ENCODE assay signal across 9 cellular contexts in the genomic region with DNA sequence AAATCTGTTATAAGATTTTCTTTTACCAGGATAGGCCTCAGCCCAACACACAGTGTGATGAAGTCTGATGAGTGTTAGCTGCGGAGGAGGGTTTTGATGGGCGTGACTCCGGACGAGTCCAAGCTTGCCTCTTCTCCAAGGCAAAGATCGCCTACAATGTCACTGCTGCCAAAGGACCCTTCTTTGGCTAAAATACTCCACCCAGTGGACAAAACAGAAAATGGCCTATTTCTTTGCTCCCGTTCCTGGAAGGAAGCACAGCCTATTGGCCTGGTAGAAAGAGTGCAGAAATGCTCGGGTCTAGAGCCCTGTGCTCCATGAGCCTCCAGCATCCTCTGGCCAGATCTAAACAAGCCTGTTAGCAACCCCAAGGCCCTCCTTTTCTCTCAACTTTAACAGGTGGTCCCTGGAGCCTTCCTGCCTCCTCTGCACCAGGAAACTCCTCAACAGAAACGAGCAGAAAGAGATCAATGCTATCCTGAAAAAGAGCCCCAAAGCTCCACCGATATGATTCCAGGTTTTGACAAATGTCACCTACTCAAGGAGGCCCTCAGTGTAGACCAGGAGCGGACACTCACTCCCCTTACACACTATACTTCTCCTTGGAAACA. TPM values are rescaled to one million over a fixed set of nuclear protein-coding genes. Genes with fewer than 3 reads are reported as not detected.
DNase-seq lines count a peak whose midpoint lies in the region; ATAC-seq, FAIRE-seq and TF ChIP-seq lines count a peak whose summit lies in the region.
"Had no signal": no experiment of that assay in that cellular context is flagged by ENCODE, and none has a peak within 500 bp of the region (broad histone marks: within the 10 kb centered on the region; RNA-seq: fewer than 3 reads in every experiment).

No MANE protein-coding gene starts in this region.

- H3K36me3 ChIP-seq in SJSA1 (no peaks in the 10 kb centered on the region), endothelial cell of umbilical vein (ENCODE audit: control insufficient read depth in 2 of 2, extremely low read depth in 1 of 2, insufficient read depth in 2 of 2, low read length in 2 of 2) (no peaks in the 10 kb centered on the region), lung (ENCODE audit: control insufficient read depth in 2 of 2, insufficient read depth in 2 of 2, low read length in 2 of 2) (no peaks in the 10 kb centered on the region), upper lobe of right lung (no peaks in the 10 kb centered on the region)

- no peak overlapping the region for H3K4me2 ChIP-seq in endothelial cell of umbilical vein (ENCODE audit: insufficient read depth, low read length)

- DNase-seq in AG08395 (ENCODE audit: low spot score): peak; percentile 91
- peak; percentile 13 for DNase-seq in GM12892 (ENCODE audit: insufficient read length)
- peak; percentile 82 for DNase-seq in NCI-H1092 treated with DMSO at 0.1 percent for 48 hours (lab: John Stamatoyannopoulos, UW)
- DNase-seq in SJSA1 (ENCODE audit: low read depth in 1 of 2, low spot score in 2 of 2): peak; percentile 59 to 76
- DNase-seq in endothelial cell of umbilical vein (ENCODE audit: low read depth, low spot score): peak; percentile 73
- DNase-seq in lung (ENCODE audit: low spot score): peak; percentile 52
- no peak for DNase-seq in upper lobe of right lung

- CTCF ChIA-PET in endothelial cell of umbilical vein (lab: Charles Lee): interaction anchor here (0.7 to 4.3 kb wide), 18 partner anchors 9 to 633 kb away, joined by 3 to 65 read pairs (median 4); no protein-coding TSS in a partner anchor

- WGBS in lung, 2 donors: 32% methylated on average over 10 of the region's 10 CpGs

- TF ChIP-seq CTCF in endothelial cell of umbilical vein (IDR thresholded peaks at IDR 0.05; ENCODE audit: extremely low read depth in 1 of 2, insufficient read depth in 1 of 2, low read depth in 1 of 2, low read length in 2 of 2): peak; percentile 58 to 69
- TF ChIP-seq CTCF in lung (IDR thresholded peaks at IDR 0.05; ENCODE audit: control extremely low read depth, extremely low read depth): peak; percentile 68
- TF ChIP-seq CTCF in upper lobe of right lung (IDR thresholded peaks at IDR 0.05): peak; percentile 75

- H3K4me1 ChIP-seq in SJSA1 (replicated peaks): no peaks in the 10 kb centered on the region
- no peaks in the 10 kb centered on the region for H3K4me1 ChIP-seq in endothelial cell of umbilical vein (ENCODE audit: control insufficient read depth, extremely low read depth, insufficient read depth, low read length)
- peaks cover 0 to 2% of the 10 kb centered on the region in 2 donors for H3K4me1 ChIP-seq in lung (ENCODE audit: control insufficient read depth in 2 of 2, insufficient read depth in 2 of 2, low read length in 2 of 2)
- H3K4me1 ChIP-seq in upper lobe of right lung: no peaks in the 10 kb centered on the region

- H3K27ac ChIP-seq in SJSA1: no peak overlapping the region
- no peak overlapping the region for H3K27ac ChIP-seq in endothelial cell of umbilical vein (ENCODE audit: insufficient read depth, low read depth, low read length)
- H3K27ac ChIP-seq in lung (ENCODE audit: low read depth in 1 of 2, low read length in 1 of 2): peak overlapping the region in 1 of 2 donors; percentile 68
- H3K27ac ChIP-seq in upper lobe of right lung: no peak overlapping the region
- H3K27ac ChIP-seq: SK-N-MC had no signal

- no peak for TF ChIP-seq POLR2A in GM12892 (IDR thresholded peaks at IDR 0.05; ENCODE audit: low read depth, low read length)
- TF ChIP-seq POLR2A in endothelial cell of umbilical vein (IDR thresholded peaks at IDR 0.05; ENCODE audit: low read depth, low read length): no peak

- no peak overlapping the region for H2AFZ ChIP-seq in endothelial cell of umbilical vein (ENCODE audit: low read depth, low read length)

- intact Hi-C loops in endothelial cell of umbilical vein (cut with micrococcal nuclease): loop anchor here (1.0 kb wide), 2 partner anchors 55 to 164 kb away; no protein-coding TSS in a partner anchor
- intact Hi-C loops in upper lobe of right lung (cut with DNase I): loop anchor here (10.0 kb wide), 1 partner anchor 167 kb away; no protein-coding TSS in a partner anchor

- peaks cover 7% of the 10 kb centered on the region for H3K27me3 ChIP-seq in SJSA1 (replicated peaks)
- H3K27me3 ChIP-seq in endothelial cell of umbilical vein (ENCODE audit: control insufficient read depth in 2 of 2, insufficient read depth in 2 of 2, low read length in 2 of 2): peaks cover 0 to 13% of the 10 kb centered on the region in 2 experiments
- H3K27me3 ChIP-seq in lung (ENCODE audit: control insufficient read depth, insufficient read depth): no peaks in the 10 kb centered on the region
- no peaks in the 10 kb centered on the region for H3K27me3 ChIP-seq in upper lobe of right lung

- no TSS peak for BruUV-seq in endothelial cell of umbilical vein (replicated peaks; lab: Mats Ljungman, UMichigan)

- no peak overlapping the region for H3K9ac ChIP-seq in endothelial cell of umbilical vein (replicated peaks; ENCODE audit: extremely low read depth, insufficient read depth, low read length)

- FAIRE-seq in GM12892 (lab: Jason Lieb, UNC) (peak; percentile 98), endothelial cell of umbilical vein (lab: Jason Lieb, UNC) (peak; percentile 52)

- ATAC-seq in HG02852 (IDR thresholded peaks at IDR 0.05; ENCODE audit: unreplicated experiment) (peak; percentile 89), lung (ENCODE audit: insufficient read depth, low FRiP score) (peak; percentile 90), upper lobe of right lung (peak; percentile 96)

- no peaks in the 10 kb centered on the region for H3K9me1 ChIP-seq in endothelial cell of umbilical vein (replicated peaks; ENCODE audit: control insufficient read depth, extremely low read depth, insufficient read depth, low read length)

- no peaks in the 10 kb centered on the region for H3K79me2 ChIP-seq in endothelial cell of umbilical vein (ENCODE audit: control insufficient read depth, insufficient read depth, low read length)

- H3K9me3 ChIP-seq in SJSA1 (replicated peaks) (no peaks in the 10 kb centered on the region), endothelial cell of umbilical vein (replicated peaks; ENCODE audit: control insufficient read depth, insufficient read depth, low read length) (no peaks in the 10 kb centered on the region), lung (ENCODE audit: control insufficient read depth in 2 of 2, insufficient read depth in 1 of 2, low read length in 1 of 2) (no peaks in the 10 kb centered on the region), upper lobe of right lung (no peaks in the 10 kb centered on the region)

- H4K20me1 ChIP-seq in endothelial cell of umbilical vein (replicated peaks; ENCODE audit: control insufficient read depth, extremely low read depth, insufficient read depth, low read length): no peaks in the 10 kb centered on the region

- H3K4me3 ChIP-seq in SJSA1 (no peak overlapping the region), endothelial cell of umbilical vein (replicated peaks in 1 of 3; ENCODE audit: insufficient read depth in 1 of 3, low read depth in 1 of 3, low read length in 3 of 3) (no peak overlapping the region), lung (no peak overlapping the region), upper lobe of right lung (no peak overlapping the region)
- H3K4me3 ChIP-seq: SK-N-MC had no signal

- POLR2A ChIA-PET in endothelial cell of umbilical vein (lab: Charles Lee): no interaction called here

- dilution Hi-C loops in endothelial cell of umbilical vein (cut with MboI; ENCODE audit: extremely low pct_ligation_motif_present, low sequenced_read_pairs): no loop called here

TF ChIP-seq in endothelial cell of umbilical vein, 7 proteins besides CTCF, POLR2A, EP300 and RAD21:
- TF ChIP-seq, protein P1, sequence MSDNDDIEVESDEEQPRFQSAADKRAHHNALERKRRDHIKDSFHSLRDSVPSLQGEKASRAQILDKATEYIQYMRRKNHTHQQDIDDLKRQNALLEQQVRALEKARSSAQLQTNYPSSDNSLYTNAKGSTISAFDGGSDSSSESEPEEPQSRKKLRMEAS (IDR thresholded peaks at IDR 0.05; ENCODE audit: insufficient read depth, insufficient read length): no peak
- TF ChIP-seq MYC (IDR thresholded peaks at IDR 0.05; ENCODE audit: low read depth, low read length) (no peak), GATA2 (IDR thresholded peaks at IDR 0.05; ENCODE audit: insufficient read depth, insufficient read length, low read depth, low read length) (no peak), POLR2AphosphoS5 (IDR thresholded peaks at IDR 0.05; ENCODE audit: insufficient read depth, low read depth, low read length) (no peak), JUN (IDR thresholded peaks at IDR 0.05; ENCODE audit: borderline replicate concordance, insufficient read depth, insufficient read length, low read depth) (no peak), FOS (IDR thresholded peaks at IDR 0.05; ENCODE audit: borderline replicate concordance, insufficient read depth, low read length) (no peak), EZH2 (IDR thresholded peaks at IDR 0.05; ENCODE audit: borderline replicate concordance, low read depth, low read length, severe bottlenecking) (no peak)

RNA-seq across cellular contexts. Expression of a gene that starts 3.4 kb away (rescaled TPM):
- not detected for polyA plus RNA-seq in GM12892 (2012; ENCODE audit: missing spikeins)
- not detected in 2 replicates for total RNA-seq in SJSA1 (2014; rRNA removed; shearing (Covaris generic))
- not detected in 2 replicates for total RNA-seq in endothelial cell of umbilical vein
- polyA plus RNA-seq in endothelial cell of umbilical vein: not detected in 2 replicates
- polyA plus RNA-seq in endothelial cell of umbilical vein (2011; cell fraction: cytosol; rRNA removed): not detected in 2 replicates
- polyA plus RNA-seq in endothelial cell of umbilical vein (2011; cell fraction: nucleus; rRNA removed): not detected in 2 replicates
- not detected in 2 replicates for polyA plus RNA-seq in endothelial cell of umbilical vein (2012)
- polyA minus RNA-seq in endothelial cell of umbilical vein: not detected in 2 replicates
- not detected for polyA minus RNA-seq in endothelial cell of umbilical vein (2011; cell fraction: cytosol; rRNA and poly(A)+ RNA removed)
- polyA minus RNA-seq in endothelial cell of umbilical vein (2011; cell fraction: nucleus; rRNA and poly(A)+ RNA removed): not detected in 2 replicates
- total RNA-seq in lung: 1 to 10 TPM; 1.0 to 3.4 TPM
- 1 to 10 TPM in 1 of 2 donors, under 1 TPM in 1; 0.50 to 1.9 TPM for polyA plus RNA-seq in lung
- total RNA-seq in upper lobe of right lung: 1.3 TPM
